18 cellular contexts compared by ENCODE assay signal in genomic region chr1:238653693-238654321, GRCh38.
DNase-seq lines count a peak whose midpoint lies in the region; ATAC-seq, FAIRE-seq and TF ChIP-seq lines count a peak whose summit lies in the region.
"Had no signal": no experiment of that assay in that cellular context is flagged by ENCODE, and none has a peak within 500 bp of the region (broad histone marks: within the 10 kb centered on the region; RNA-seq: fewer than 3 reads in every experiment).

No MANE protein-coding gene starts in this region.

- peaks cover 4% of the 10 kb centered on the region; the same call in 1 of the 3 replicates for H3K4me1 ChIP-seq in A549
- peaks cover 5% of the 10 kb centered on the region for H3K4me1 ChIP-seq in foreskin keratinocyte
- H3K4me1 ChIP-seq in endodermal cell (ENCODE audit: control insufficient read depth, insufficient read depth, low read length) = peaks cover 4% of the 10 kb centered on the region
- H3K4me1 ChIP-seq: heart left ventricle had no signal

- H3K4me2 ChIP-seq in A549 = peak overlapping the region; percentile 22; the same call in 1 of the 3 replicates

- no peak overlapping the region for H3K4me3 Mint-ChIP-seq in endodermal cell
- H3K4me3 Mint-ChIP-seq: activated naive CD8-positive, alpha-beta T cell treated with anti-CD3 and anti-CD28 coated beads for 36 hours; activated T-cell treated with anti-CD3 and anti-CD28 coated beads, Interleukin-2, amount 50 U/mL, for 72 hours; CD8-positive, alpha-beta T cell; mesothelial cell of epicardium had no signal

- H3K27me3 ChIP-seq in foreskin keratinocyte (no peaks in the 10 kb centered on the region), endodermal cell (ENCODE audit: control insufficient read depth, insufficient read depth, low read length, poor library complexity, severe bottlenecking) (no peaks in the 10 kb centered on the region)
- H3K27me3 ChIP-seq: heart left ventricle had no signal

- 15% methylated on average over 4 of the region's 4 CpGs for WGBS in A549 (ENCODE audit: missing lambda C conversion rate)
- WGBS in endodermal cell (ENCODE audit: insufficient coverage in 1 of 2, insufficient read length in 1 of 2), 2 experiments = 83 to 100% methylated on average over 1 to 4 of the region's 4 CpGs

- no peak for TF ChIP-seq EP300 in A549 (IDR thresholded peaks at IDR 0.05)

- H3K9me3 ChIP-seq in A549 (no peaks in the 10 kb centered on the region), endodermal cell (ENCODE audit: control insufficient read depth, low read length) (peaks cover 9% of the 10 kb centered on the region)

- H3K4me3 ChIP-seq in A549 (no peak overlapping the region), endodermal cell (ENCODE audit: low read length) (no peak overlapping the region)
- H3K4me3 ChIP-seq: heart left ventricle had no signal

- CTCF ChIA-PET in A549 (lab: Yijun Ruan, JAX) = no interaction called here

- TF ChIP-seq RAD21 in A549 (conservative IDR thresholded peaks at IDR 0.05 in 1 of 2, IDR thresholded peaks at IDR 0.05 in 1 of 2) = no peak

- TF ChIP-seq CTCF in A549 (IDR thresholded peaks at IDR 0.05) (no peak), foreskin keratinocyte (conservative IDR thresholded peaks at IDR 0.05) (no peak), endodermal cell (conservative IDR thresholded peaks at IDR 0.05) (no peak)

- TF ChIP-seq POLR2A in A549 (IDR thresholded peaks at IDR 0.05; ENCODE audit: low read length) (no peak), GM12892 (IDR thresholded peaks at IDR 0.05; ENCODE audit: low read depth, low read length) (no peak)

- no peaks in the 10 kb centered on the region for H3K4me1 Mint-ChIP-seq in endodermal cell
- H3K4me1 Mint-ChIP-seq: activated naive CD8-positive, alpha-beta T cell treated with anti-CD3 and anti-CD28 coated beads for 36 hours had no signal

- no peak for FAIRE-seq in A549 (lab: Jason Lieb, UNC)
- FAIRE-seq in HTR-8/SVneo (lab: Jason Lieb, UNC) = peak; percentile 92
- no peak for FAIRE-seq in GM12892 (lab: Jason Lieb, UNC)
- FAIRE-seq: GM12891, kidney had no signal

- no peak overlapping the region for H3K27ac ChIP-seq in A549
- H3K27ac ChIP-seq in foreskin keratinocyte = no peak overlapping the region
- no peak overlapping the region for H3K27ac ChIP-seq in caudate nucleus (ENCODE audit: low read depth, low read length)
- H3K27ac ChIP-seq in endodermal cell (ENCODE audit: low read depth, low read length) = no peak overlapping the region
- H3K27ac ChIP-seq: heart left ventricle, HL-60 had no signal

- no peaks in the 10 kb centered on the region for H3K36me3 Mint-ChIP-seq in endodermal cell (ENCODE audit: low read depth)
- H3K36me3 Mint-ChIP-seq: activated naive CD8-positive, alpha-beta T cell treated with anti-CD3 and anti-CD28 coated beads for 36 hours; CD8-positive, alpha-beta T cell; mesothelial cell of epicardium had no signal

- no peak overlapping the region for H3K27ac Mint-ChIP-seq in endodermal cell
- H3K27ac Mint-ChIP-seq: activated naive CD8-positive, alpha-beta T cell treated with anti-CD3 and anti-CD28 coated beads for 36 hours; activated T-cell treated with anti-CD3 and anti-CD28 coated beads, Interleukin-2, amount 50 U/mL, for 72 hours; CD8-positive, alpha-beta T cell; mesothelial cell of epicardium had no signal

- POLR2A ChIA-PET in A549 (lab: Yijun Ruan, JAX) = no interaction called here

- H3K27me3 Mint-ChIP-seq in endodermal cell (ENCODE audit: insufficient read depth) = no peaks in the 10 kb centered on the region
- H3K27me3 Mint-ChIP-seq: activated naive CD8-positive, alpha-beta T cell treated with anti-CD3 and anti-CD28 coated beads for 36 hours had no signal

- no peaks in the 10 kb centered on the region for H3K36me3 ChIP-seq in endodermal cell (ENCODE audit: control insufficient read depth, insufficient read depth, low read length)
- H3K36me3 ChIP-seq: heart left ventricle had no signal

- ATAC-seq in A549 = no peak
- ATAC-seq in foreskin keratinocyte = peak; percentile 18
- no peak for ATAC-seq in GM21737 (IDR thresholded peaks at IDR 0.05; ENCODE audit: unreplicated experiment)
- ATAC-seq: activated T-cell treated with anti-CD3 and anti-CD28 coated beads, Interleukin-2, amount 50 U/mL, for 72 hours; CD8-positive, alpha-beta T cell; heart left ventricle had no signal

- no peak overlapping the region for H3K9ac ChIP-seq in endodermal cell (ENCODE audit: extremely low read depth, low read length, poor library complexity, severe bottlenecking)

- H3K9me3 Mint-ChIP-seq in endodermal cell = peaks cover under 1% of the 10 kb centered on the region
- H3K9me3 Mint-ChIP-seq: activated naive CD8-positive, alpha-beta T cell treated with anti-CD3 and anti-CD28 coated beads for 36 hours had no signal

- DNase-seq in A549 (ENCODE audit: low read depth in 1 of 2, low spot score in 1 of 2) = no peak
- DNase-seq in HTR-8/SVneo (ENCODE audit: insufficient read length, low spot score) = peak; percentile 41
- peak; percentile 17 for DNase-seq in amniotic stem cell (lab: John Stamatoyannopoulos, UW)
- peak in 1 of 2 donors; percentile 72 for DNase-seq in foreskin keratinocyte
- no peak for DNase-seq in GM12892 (ENCODE audit: insufficient read length)
- DNase-seq in caudate nucleus (lab: John Stamatoyannopoulos, UW) = no peak
- no peak for DNase-seq in endodermal cell
- DNase-seq: activated CD4-positive, alpha-beta T cell treated with anti-CD3 and anti-CD28 coated beads, Interleukin-2, amount 50 U/mL, for 4 hours; activated naive CD8-positive, alpha-beta T cell treated with anti-CD3 and anti-CD28 coated beads for 36 hours; activated T-cell treated with anti-CD3 and anti-CD28 coated beads, Interleukin-2, amount 50 U/mL, for 72 hours; CD8-positive, alpha-beta T cell; heart left ventricle; kidney; NCI-H1694 had no signal

TF ChIP-seq in A549, 52 proteins besides CTCF, POLR2A, EP300 and RAD21:
- TF ChIP-seq SMC3 (IDR thresholded peaks at IDR 0.05) = no peak
- no peak for TF ChIP-seq POLR2AphosphoS2 (conservative IDR thresholded peaks at IDR 0.05; ENCODE audit: low read length)
- no peak for TF ChIP-seq CEBPB (IDR thresholded peaks at IDR 0.05)
- TF ChIP-seq ZC3H11A (IDR thresholded peaks at IDR 0.05) = no peak
- TF ChIP-seq RFX5 (IDR thresholded peaks at IDR 0.05) = no peak
- no peak for TF ChIP-seq USF2 (IDR thresholded peaks at IDR 0.05)
- TF ChIP-seq MAFK (IDR thresholded peaks at IDR 0.05; ENCODE audit: partially characterized antibody) = peak; percentile 2

Comparison
In these comparisons a context has a peak if more than half of its experiments do, and no peak if none do; other contexts are left out.
1. DNase-seq: peak in HTR-8/SVneo (single experiment) and amniotic stem cell (single experiment); none in A549 (0 of 2), GM12892 (single experiment), caudate nucleus (0 of 61) and endodermal cell (single experiment).